ENCODE assay signal across 17 cellular contexts in the genomic region with DNA sequence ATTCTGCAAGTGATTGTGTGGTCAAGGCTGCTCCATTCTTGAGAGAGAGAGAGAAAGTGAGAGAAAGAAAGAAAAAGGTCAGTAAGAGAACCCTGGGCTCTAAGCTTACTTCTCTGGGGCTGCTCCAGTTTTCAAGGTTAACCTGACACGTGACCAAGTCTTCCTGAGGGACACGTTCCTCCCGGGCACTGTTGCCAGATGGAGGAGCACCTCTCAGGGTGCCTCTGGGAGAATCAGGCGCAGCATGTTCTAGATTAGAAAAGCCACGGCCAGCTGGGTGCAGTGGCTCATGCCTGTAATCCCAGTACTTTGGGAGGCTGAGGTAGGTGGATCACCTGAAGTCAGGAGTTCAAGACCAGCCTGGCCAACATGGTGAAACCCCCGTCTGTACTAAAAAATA.
DNase-seq lines count a peak whose midpoint lies in the region; ATAC-seq and TF ChIP-seq lines count a peak whose summit lies in the region.
"Had no signal": no experiment of that assay in that cellular context is flagged by ENCODE, and none has a peak within 500 bp of the region (broad histone marks: within the 10 kb centered on the region; RNA-seq: fewer than 3 reads in every experiment).

No MANE protein-coding gene starts in this region.

- no peak overlapping the region for H3K4me3 Mint-ChIP-seq in immature natural killer cell
- H3K4me3 Mint-ChIP-seq: brain; effector memory CD8-positive, alpha-beta T cell had no signal

- peaks cover 1 to 3% (median 2%) of the 10 kb centered on the region in 3 donors for H3K27me3 Mint-ChIP-seq in immature natural killer cell (ENCODE audit: low read depth in 3 of 3)

- H3K27me3 ChIP-seq in gastrocnemius medialis = no peaks in the 10 kb centered on the region
- H3K27me3 ChIP-seq: hepatocyte, left lung, Peyer's patch had no signal

- intact Hi-C loops in left cardiac atrium (cut with DNase I) (no loop called here), gastrocnemius medialis (cut with DNase I; ENCODE audit: low total_unique reads) (no loop called here)

- DNase-seq in D341Med (ENCODE audit: low spot score) (peak; percentile 65), NCI-H2171 treated with DMSO at 0.1 percent for 48 hours (lab: John Stamatoyannopoulos, UW) (peak; percentile 90), left cardiac atrium (no peak), gastrocnemius medialis (peak in 1 of 2 donors; percentile 54), NCI-H146 treated with DMSO at 0.1 percent for 48 hours (lab: John Stamatoyannopoulos, UW; ENCODE audit: unreplicated experiment) (no peak), immature natural killer cell (no peak)
- DNase-seq in activated CD4-positive, alpha-beta T cell treated with anti-CD3 and anti-CD28 coated beads, Interleukin-2, amount 50 U/mL, for 4 hours = no peak
- DNase-seq: Calu3; effector memory CD8-positive, alpha-beta T cell; foreskin fibroblast; left lung; NCI-H446 treated with DMSO at 0.1 percent for 48 hours; Peyer's patch had no signal

- peak overlapping the region in 1 of 4 donors; percentile 21 for H3K4me3 ChIP-seq in gastrocnemius medialis
- H3K4me3 ChIP-seq: HAP-1, hepatocyte, left lung, Peyer's patch had no signal

- H3K4me1 ChIP-seq in gastrocnemius medialis = peaks cover 25 to 27% of the 10 kb centered on the region in 2 donors
- H3K4me1 ChIP-seq: HAP-1, Peyer's patch had no signal

- H3K27ac Mint-ChIP-seq in immature natural killer cell = no peak overlapping the region
- H3K27ac Mint-ChIP-seq: brain; effector memory CD8-positive, alpha-beta T cell had no signal

- no peaks in the 10 kb centered on the region for H3K9me3 Mint-ChIP-seq in immature natural killer cell
- H3K9me3 Mint-ChIP-seq: effector memory CD8-positive, alpha-beta T cell had no signal

- no peaks in the 10 kb centered on the region for H3K36me3 Mint-ChIP-seq in immature natural killer cell
- H3K36me3 Mint-ChIP-seq: brain had no signal

- ATAC-seq in left cardiac atrium (peak; percentile 14 to 27), gastrocnemius medialis (peak; percentile 54 to 78)
- ATAC-seq: effector memory CD8-positive, alpha-beta T cell; left lung had no signal

- no peaks in the 10 kb centered on the region for H3K4me1 Mint-ChIP-seq in immature natural killer cell

- H3K9me3 ChIP-seq in gastrocnemius medialis = no peaks in the 10 kb centered on the region
- H3K9me3 ChIP-seq: HAP-1, left lung, Peyer's patch had no signal

- TF ChIP-seq CTCF in gastrocnemius medialis (IDR thresholded peaks at IDR 0.05 in 4 of 5, conservative IDR thresholded peaks at IDR 0.05 in 1 of 5) = no peak

- no peak for TF ChIP-seq POLR2A in gastrocnemius medialis (IDR thresholded peaks at IDR 0.05)

- H3K36me3 ChIP-seq in gastrocnemius medialis = no peaks in the 10 kb centered on the region
- H3K36me3 ChIP-seq: HAP-1, left lung, Peyer's patch had no signal

- in situ Hi-C loops in gastrocnemius medialis (cut with MboI; ENCODE audit: low sequenced_read_pairs in 4 of 4) = loop anchor here in 1 of 4 donors (10.0 kb wide), 1 partner anchor 126 kb away; no protein-coding TSS in a partner anchor

- peak overlapping the region; percentile 36 to 70 (median 50) for H3K27ac ChIP-seq in gastrocnemius medialis
- H3K27ac ChIP-seq: C4-2B, hepatocyte, left lung, Peyer's patch had no signal

Comparison
In these comparisons a context has a peak if more than half of its experiments do, and no peak if none do; other contexts are left out.
1. DNase-seq: peak in D341Med (single experiment) and NCI-H2171 treated with DMSO at 0.1 percent for 48 hours (single experiment); none in left cardiac atrium (single experiment), NCI-H146 treated with DMSO at 0.1 percent for 48 hours (single experiment), immature natural killer cell (0 of 3) and activated CD4-positive, alpha-beta T cell treated with anti-CD3 and anti-CD28 coated beads, Interleukin-2, amount 50 U/mL, for 4 hours (0 of 2).